In the genomic region with DNA sequence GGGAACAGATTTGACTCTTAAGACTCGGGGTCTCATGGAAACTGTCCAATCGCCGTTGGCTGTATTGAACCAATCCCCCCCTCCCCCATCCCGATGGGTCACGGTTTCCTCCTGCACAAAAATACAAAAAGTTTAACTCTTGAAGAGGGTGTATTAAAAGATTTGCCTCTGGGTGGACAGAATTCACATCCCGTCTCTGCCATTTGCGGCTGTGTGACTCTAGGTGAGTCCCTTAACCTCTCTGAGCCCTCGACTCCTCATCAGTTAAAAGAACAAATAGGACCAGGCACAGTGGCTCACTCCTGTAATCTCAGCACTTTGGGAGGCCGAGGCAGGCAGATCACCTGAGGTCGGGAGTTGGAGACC, we compare ENCODE assay signal across 8 cellular contexts. TPM values are rescaled to one million over a fixed set of nuclear protein-coding genes. Genes with fewer than 3 reads are reported as not detected.
DNase-seq lines count a peak whose midpoint lies in the region; ATAC-seq and TF ChIP-seq lines count a peak whose summit lies in the region.

No MANE protein-coding gene starts in this region.

- H3K4me1 Mint-ChIP-seq in natural killer cell = peaks cover 0 to 4% of the 10 kb centered on the region in 2 donors

- no peaks in the 10 kb centered on the region; a peak in 1 of 22 replicates for H3K27me3 ChIP-seq in BLaER1 treated with 17β-estradiol and CSF1 and Interleukin-3, amounts not matched to agents 10 nM and 100 nM
- H3K27me3 ChIP-seq in KMS-11 (ENCODE audit: insufficient read depth, low read depth) = peaks cover 69% of the 10 kb centered on the region
- no peaks in the 10 kb centered on the region for H3K27me3 ChIP-seq in colonic mucosa

- H3K79me2 ChIP-seq in KMS-11 (ENCODE audit: insufficient read depth, low read depth) = no peaks in the 10 kb centered on the region

- peak overlapping the region; percentile 74 to 88 (median 81) for H3K4me2 ChIP-seq in BLaER1 treated with 17β-estradiol and CSF1 and Interleukin-3, amounts not matched to agents 10 nM and 100 nM
- H3K4me2 ChIP-seq in KMS-11 = peak overlapping the region; percentile 51

- no peak overlapping the region for H3K9ac ChIP-seq in BLaER1 treated with 17β-estradiol and CSF1 and Interleukin-3, amounts not matched to agents 10 nM and 100 nM
- no peak overlapping the region for H3K9ac ChIP-seq in KMS-11
- peak overlapping the region; percentile 58 to 60 for H3K9ac ChIP-seq in colonic mucosa (ENCODE audit: low read depth in 2 of 2, low read length in 2 of 2)

- no peaks in the 10 kb centered on the region for H3K36me3 ChIP-seq in BLaER1 treated with 17β-estradiol and CSF1 and Interleukin-3, amounts not matched to agents 10 nM and 100 nM
- H3K36me3 ChIP-seq in KMS-11 (ENCODE audit: insufficient read depth) = no peaks in the 10 kb centered on the region
- no peaks in the 10 kb centered on the region for H3K36me3 ChIP-seq in colonic mucosa

- H3K27ac Mint-ChIP-seq in natural killer cell = peak overlapping the region in 1 of 2 donors; percentile 80

- peaks cover 11% of the 10 kb centered on the region in 2 donors for H3K27me3 Mint-ChIP-seq in natural killer cell (ENCODE audit: low read depth in 2 of 2)

- DNase-seq in colonic mucosa (no peak), natural killer cell (no peak), NCI-H69 (lab: John Stamatoyannopoulos, UW) (no peak), NCI-H226 (no peak), HCEC 1CT (no peak)

- intact Hi-C loops in colonic mucosa (cut with DNase I) = no loop called here
- intact Hi-C loops in natural killer cell (cut with micrococcal nuclease) = no loop called here

- H3K4me3 Mint-ChIP-seq in natural killer cell = peak overlapping the region; percentile 49

- no peak for TF ChIP-seq CTCF in KMS-11 (conservative IDR thresholded peaks at IDR 0.05; ENCODE audit: low read depth, low read length)
- TF ChIP-seq CTCF in colonic mucosa (IDR thresholded peaks at IDR 0.05) = no peak
- TF ChIP-seq CTCF in natural killer cell (IDR thresholded peaks at IDR 0.05) = no peak

- no peaks in the 10 kb centered on the region for H3K9me3 Mint-ChIP-seq in natural killer cell

- peaks cover 0 to 19% (median 11%) of the 10 kb centered on the region in 10 experiments; a peak in 19 of 20 replicates for H3K4me1 ChIP-seq in BLaER1 treated with 17β-estradiol and CSF1 and Interleukin-3, amounts not matched to agents 10 nM and 100 nM
- H3K4me1 ChIP-seq in KMS-11 (ENCODE audit: low read depth, poor library complexity, severe bottlenecking) = peaks cover 7% of the 10 kb centered on the region
- peaks cover 5% of the 10 kb centered on the region for H3K4me1 ChIP-seq in colonic mucosa

- peak overlapping the region in 7 of 10 experiments; percentile 9 to 57 (median 37); a peak in 10 of 20 replicates for H3K4me3 ChIP-seq in BLaER1 treated with 17β-estradiol and CSF1 and Interleukin-3, amounts not matched to agents 10 nM and 100 nM
- H3K4me3 ChIP-seq in KMS-11 (IDR thresholded peaks at IDR 0.05; ENCODE audit: insufficient read depth, low read depth, low read length) (no peak overlapping the region), colonic mucosa (peak overlapping the region; percentile 33)

- no peak for ATAC-seq in natural killer cell
- no peak for ATAC-seq in GM18517 (IDR thresholded peaks at IDR 0.05; ENCODE audit: unreplicated experiment)

- no peak overlapping the region for H2AFZ ChIP-seq in KMS-11 (ENCODE audit: low read depth)

- H3K27ac ChIP-seq in BLaER1 treated with 17β-estradiol and CSF1 and Interleukin-3, amounts not matched to agents 10 nM and 100 nM = no peak overlapping the region
- H3K27ac ChIP-seq in KMS-11 (no peak overlapping the region), colonic mucosa (no peak overlapping the region)

- no peaks in the 10 kb centered on the region for H3K36me3 Mint-ChIP-seq in natural killer cell

- peaks cover 0 to 7% (median 0%) of the 10 kb centered on the region in 11 experiments; a peak in 1 of 22 replicates for H3K9me3 ChIP-seq in BLaER1 treated with 17β-estradiol and CSF1 and Interleukin-3, amounts not matched to agents 10 nM and 100 nM (replicated peaks in 1 of 11)
- no peaks in the 10 kb centered on the region for H3K9me3 ChIP-seq in colonic mucosa

- no peaks in the 10 kb centered on the region for H4K20me1 ChIP-seq in BLaER1 treated with 17β-estradiol and CSF1 and Interleukin-3, amounts not matched to agents 10 nM and 100 nM
- no peaks in the 10 kb centered on the region for H4K20me1 ChIP-seq in KMS-11 (ENCODE audit: insufficient read depth)

RNA-seq across cellular contexts. Expression of a gene that starts 31.3 kb away (rescaled TPM):
- 10 to 100 TPM; 10.4 to 13.3 TPM for total RNA-seq in colonic mucosa
- 10 to 100 TPM; 11.0 to 13.9 (median 13.7) TPM for total RNA-seq in natural killer cell

RNA-seq across cellular contexts. Expression of a gene that starts 36.6 kb away (rescaled TPM):
- total RNA-seq in colonic mucosa (100 to 1,000 TPM in 1 of 2 donors, 10 to 100 TPM in 1; 56.3 to 100 TPM), natural killer cell (100 to 1,000 TPM; 133 to 183 (median 165) TPM)

Comparison
In these comparisons a context has a peak if more than half of its experiments do, and no peak if none do; other contexts are left out.
1. H3K9ac ChIP-seq: peak in colonic mucosa (2 of 2); none in BLaER1 treated with 17β-estradiol and CSF1 and Interleukin-3, amounts not matched to agents 10 nM and 100 nM (0 of 11) and KMS-11 (single experiment).